ENCODE assay signal across 9 cellular contexts in the genomic region with DNA sequence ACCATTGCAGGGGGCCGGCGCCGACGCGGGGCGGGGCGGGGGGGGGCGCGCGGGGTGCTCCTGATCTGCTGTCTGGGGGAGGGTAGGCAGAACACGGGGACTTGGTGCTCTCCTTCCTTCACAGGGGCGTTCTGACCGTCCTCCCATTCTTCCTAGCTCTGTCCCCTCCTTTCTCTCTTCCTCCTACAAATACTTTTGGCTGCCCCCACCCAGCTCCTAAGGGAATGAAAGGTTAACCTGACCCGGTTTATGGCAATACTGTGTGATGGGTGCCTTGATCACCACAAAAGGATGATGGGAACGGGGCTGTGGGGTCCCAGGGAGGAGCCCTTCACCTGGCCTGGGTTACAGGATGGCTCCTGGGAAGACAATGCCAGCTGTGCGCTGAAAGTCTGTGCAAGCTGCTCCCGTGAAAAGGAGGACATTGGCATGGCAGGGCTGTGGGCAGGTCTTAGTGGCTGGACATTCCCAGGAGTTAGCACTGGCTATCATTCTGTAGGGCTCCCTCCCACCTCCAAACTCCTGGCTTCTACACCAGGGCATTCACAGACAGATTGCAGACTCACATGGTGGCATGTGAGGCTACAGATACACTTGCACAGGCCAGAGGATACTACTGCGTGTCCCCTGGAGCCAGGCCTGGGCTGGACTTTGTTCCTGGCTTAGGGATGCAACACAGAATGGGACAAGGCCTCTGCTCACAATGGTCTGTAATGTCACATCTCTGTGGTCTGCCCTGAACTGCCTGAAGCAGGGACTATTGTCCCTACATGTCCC. TPM values are rescaled to one million over a fixed set of nuclear protein-coding genes. Genes with fewer than 3 reads are reported as not detected.
A peak's percentile ranks its signal among the peaks of the same experiment; 100 is the strongest.
DNase-seq lines count a peak whose midpoint lies in the region; ATAC-seq and TF ChIP-seq lines count a peak whose summit lies in the region.
"Had no signal": no experiment of that assay in that cellular context is flagged by ENCODE, and none has a peak within 500 bp of the region (broad histone marks: within the 10 kb centered on the region; RNA-seq: fewer than 3 reads in every experiment).

No MANE protein-coding gene starts in this region.

- TF ChIP-seq CTCF in cardiac muscle cell (IDR thresholded peaks at IDR 0.05; ENCODE audit: low read depth, low read length) (no peak), brain (conservative IDR thresholded peaks at IDR 0.05) (no peak), upper lobe of left lung (IDR thresholded peaks at IDR 0.05) (no peak)

- H3K27me3 Mint-ChIP-seq in brain, result peaks cover 4% of the 10 kb centered on the region
- no peaks in the 10 kb centered on the region for H3K27me3 Mint-ChIP-seq in memory B cell

- intact Hi-C loops in Right ventricle myocardium superior (cut with DNase I), result loop anchor here (5.0 kb wide), 2 partner anchors 36 to 76 kb away; no protein-coding TSS in a partner anchor

- H3K36me3 Mint-ChIP-seq in brain (peaks cover 8% of the 10 kb centered on the region), memory B cell (peaks cover 11% of the 10 kb centered on the region)

- WGBS in upper lobe of left lung, 2 donors, result 83 to 88% methylated on average over 16 to 18 of the region's 18 CpGs

- H3K27ac ChIP-seq in cardiac muscle cell (peak overlapping the region; percentile 62), upper lobe of left lung (peak overlapping the region; percentile 93 to 99 (median 97))

- H3K36me3 ChIP-seq in cardiac muscle cell (no peaks in the 10 kb centered on the region), upper lobe of left lung (peaks cover 0 to 19% (median 14%) of the 10 kb centered on the region in 4 donors)

- TF ChIP-seq EP300 in upper lobe of left lung (IDR thresholded peaks at IDR 0.05), result no peak

- no peak for TF ChIP-seq POLR2A in upper lobe of left lung (IDR thresholded peaks at IDR 0.05)

- H3K9me3 ChIP-seq in cardiac muscle cell (ENCODE audit: low read depth) (no peaks in the 10 kb centered on the region), upper lobe of left lung (no peaks in the 10 kb centered on the region)

- H3K4me3 Mint-ChIP-seq in brain, result peak overlapping the region; percentile 88 to 99 (median 95)
- H3K4me3 Mint-ChIP-seq in memory B cell, result peak overlapping the region; percentile 95

- no peak for DNase-seq in cardiac muscle cell (ENCODE audit: low read depth in 1 of 2, low spot score in 1 of 2)
- no peak for DNase-seq in Right ventricle myocardium superior
- no peak for DNase-seq in memory B cell (ENCODE audit: low spot score in 2 of 2)
- no peak for DNase-seq in upper lobe of left lung
- no peak for DNase-seq in 8988T
- DNase-seq in activated CD4-positive, alpha-beta T cell treated with anti-CD3 and anti-CD28 coated beads, Interleukin-2, amount 50 U/mL, for 1 hour, result no peak

- H3K9me3 Mint-ChIP-seq in brain (peaks cover 0 to 3% (median 0%) of the 10 kb centered on the region in 5 experiments), memory B cell (no peaks in the 10 kb centered on the region)

- no peaks in the 10 kb centered on the region for H3K27me3 ChIP-seq in cardiac muscle cell
- no peaks in the 10 kb centered on the region for H3K27me3 ChIP-seq in upper lobe of left lung

- H3K4me3 ChIP-seq in cardiac muscle cell (no peak overlapping the region), upper lobe of left lung (peak overlapping the region in 3 of 4 donors; percentile 79 to 88 (median 79))

- H3K27ac Mint-ChIP-seq in brain (peak overlapping the region; percentile 81 to 97 (median 96)), memory B cell (peak overlapping the region; percentile 91)

- peaks cover 47% of the 10 kb centered on the region for H3K4me1 Mint-ChIP-seq in brain
- H3K4me1 Mint-ChIP-seq in memory B cell, result peaks cover 26% of the 10 kb centered on the region

- no peak for ATAC-seq in Right ventricle myocardium superior (ENCODE audit: poor library complexity)
- ATAC-seq in memory B cell (ENCODE audit: low read depth), result no peak
- no peak for ATAC-seq in upper lobe of left lung (ENCODE audit: low FRiP score in 2 of 2)
- ATAC-seq in GM21390 (IDR thresholded peaks at IDR 0.05; ENCODE audit: unreplicated experiment), result no peak

- H3K4me1 ChIP-seq in cardiac muscle cell (ENCODE audit: low read depth), result peaks cover 20% of the 10 kb centered on the region
- H3K4me1 ChIP-seq in upper lobe of left lung, result peaks cover 43 to 70% (median 45%) of the 10 kb centered on the region in 4 donors

RNA-seq across cellular contexts. Expression of a gene that starts 1.9 kb away (rescaled TPM):
- total RNA-seq in cardiac muscle cell (103 and 105 TPM in 2 replicates), Right ventricle myocardium superior (69.0 TPM), upper lobe of left lung (100 to 1,000 TPM in 1 of 6 donors, 10 to 100 TPM in 5; 64.2 to 103 (median 79.4) TPM)
- polyA plus RNA-seq in cardiac muscle cell (114 and 121 TPM in 2 replicates), brain (ENCODE audit: insufficient read depth, low read depth, low replicate concordance) (99.4 TPM)

RNA-seq across cellular contexts. Expression of a gene that starts 1.9 kb away (rescaled TPM):
- total RNA-seq in cardiac muscle cell, result not detected in 2 replicates
- 3.4 and 4.6 TPM in 2 replicates for polyA plus RNA-seq in cardiac muscle cell
- total RNA-seq in Right ventricle myocardium superior, result not detected
- not detected for polyA plus RNA-seq in brain (ENCODE audit: insufficient read depth, low read depth, low replicate concordance)
- total RNA-seq in upper lobe of left lung, result under 1 TPM in 1 of 6 donors, not detected in 5; 0.23 TPM
- total RNA-seq: Daoy had no signal

RNA-seq across cellular contexts. Expression of a gene that starts 31.7 kb away (rescaled TPM):
- total RNA-seq in cardiac muscle cell (37.7 and 45.4 TPM in 2 replicates), Right ventricle myocardium superior (42.3 TPM), upper lobe of left lung (10 to 100 TPM; 44.6 to 66.0 (median 60.7) TPM)
- polyA plus RNA-seq in cardiac muscle cell (9.4 and 10.2 TPM in 2 replicates), brain (ENCODE audit: insufficient read depth, low read depth, low replicate concordance) (77.8 TPM)

RNA-seq across cellular contexts. Expression of a gene that starts 32.1 kb away (rescaled TPM):
- total RNA-seq in cardiac muscle cell, result 43.1 and 53.4 TPM in 2 replicates
- polyA plus RNA-seq in cardiac muscle cell, result 24.1 and 24.5 TPM in 2 replicates
- total RNA-seq in Right ventricle myocardium superior, result 13.5 TPM
- 16.4 TPM for polyA plus RNA-seq in brain (ENCODE audit: insufficient read depth, low read depth, low replicate concordance)
- 10 to 100 TPM in 4 of 6 donors, 1 to 10 TPM in 2; 7.6 to 25.3 (median 11.6) TPM for total RNA-seq in upper lobe of left lung
